In genomic region chr10:71756441-71757191, GRCh38 we compare ENCODE assay signal across 10 cellular contexts. TPM values are rescaled to one million over a fixed set of nuclear protein-coding genes. Genes with fewer than 3 reads are reported as not detected.
DNase-seq lines count a peak whose midpoint lies in the region; ATAC-seq, FAIRE-seq and TF ChIP-seq lines count a peak whose summit lies in the region.
"Had no signal": no experiment of that assay in that cellular context is flagged by ENCODE, and none has a peak within 500 bp of the region (broad histone marks: within the 10 kb centered on the region; RNA-seq: fewer than 3 reads in every experiment).

No MANE protein-coding gene starts in this region.

- H3K4me3 ChIP-seq in AG09309 (ENCODE audit: control insufficient read depth, low read depth, low read length), result no peak overlapping the region

- peak in 1 of 2 donors; percentile 50 for ATAC-seq in natural killer cell treated with Interleukin-12 subunit alpha and Interleukin-12 subunit beta and Interleukin-15 and Interleukin-18, amount 100 ng/mL, for 72 hours
- ATAC-seq in GM18502 (IDR thresholded peaks at IDR 0.05; ENCODE audit: poor library complexity, unreplicated experiment) (no peak), left colon (no peak)

- H3K4me3 Mint-ChIP-seq in natural killer cell treated with Interleukin-12 subunit alpha and Interleukin-12 subunit beta and Interleukin-15 and Interleukin-18, amount 100 ng/mL, for 72 hours, result peak overlapping the region; percentile 55

- intact Hi-C loops in posterior vena cava (cut with DNase I) (no loop called here), left colon (cut with DNase I, micrococcal nuclease) (no loop called here)

- TF ChIP-seq POLR2A in GM12891 (IDR thresholded peaks at IDR 0.05; ENCODE audit: low read depth, low read length), result no peak

- no peaks in the 10 kb centered on the region for H3K36me3 Mint-ChIP-seq in natural killer cell treated with Interleukin-12 subunit alpha and Interleukin-12 subunit beta and Interleukin-15 and Interleukin-18, amount 100 ng/mL, for 72 hours

- peak; percentile 55 for FAIRE-seq in GM12891 (lab: Jason Lieb, UNC)

- H3K27me3 Mint-ChIP-seq in natural killer cell treated with Interleukin-12 subunit alpha and Interleukin-12 subunit beta and Interleukin-15 and Interleukin-18, amount 100 ng/mL, for 72 hours, result no peaks in the 10 kb centered on the region

- peaks cover 48 to 52% of the 10 kb centered on the region in 2 donors for H3K4me1 Mint-ChIP-seq in natural killer cell treated with Interleukin-12 subunit alpha and Interleukin-12 subunit beta and Interleukin-15 and Interleukin-18, amount 100 ng/mL, for 72 hours (ENCODE audit: low read depth in 2 of 2)

- H3K9me3 Mint-ChIP-seq in natural killer cell treated with Interleukin-12 subunit alpha and Interleukin-12 subunit beta and Interleukin-15 and Interleukin-18, amount 100 ng/mL, for 72 hours, result no peaks in the 10 kb centered on the region

- peak overlapping the region; percentile 88 for H3K27ac ChIP-seq in angular gyrus (ENCODE audit: low read depth, low read length)

- no peak for TF ChIP-seq CTCF in AG09309 (IDR thresholded peaks at IDR 0.05; ENCODE audit: control insufficient read depth, insufficient read depth, low read depth, low read length, missing control alignments)

- DNase-seq in AG09309 (ENCODE audit: low read depth) (peak; percentile 49), GM12891 (ENCODE audit: insufficient read length, low spot score) (no peak), NCI-H2196 treated with DMSO at 0.1 percent for 48 hours (lab: John Stamatoyannopoulos, UW; ENCODE audit: unreplicated experiment) (no peak), posterior vena cava (ENCODE audit: low spot score) (no peak), left colon (no peak)
- DNase-seq in natural killer cell treated with Interleukin-12 subunit alpha and Interleukin-12 subunit beta and Interleukin-15 and Interleukin-18, amount 100 ng/mL, for 72 hours (ENCODE audit: low spot score), result no peak
- DNase-seq: activated CD4-positive, alpha-beta T cell treated with anti-CD3 and anti-CD28 coated beads, Interleukin-2, amount 50 U/mL, for 48 hours; stimulated activated CD4-positive, alpha-beta T cell treated with anti-CD3 and anti-CD28 coated beads, Interleukin-2, amount 100 ng/mL, for 48 hours had no signal

- H3K27ac Mint-ChIP-seq in natural killer cell treated with Interleukin-12 subunit alpha and Interleukin-12 subunit beta and Interleukin-15 and Interleukin-18, amount 100 ng/mL, for 72 hours, result peak overlapping the region; percentile 40 to 55

TF ChIP-seq in GM12891, 5 proteins besides CTCF, POLR2A, EP300 and RAD21:
- no peak for TF ChIP-seq SPI1 (IDR thresholded peaks at IDR 0.05; ENCODE audit: low read depth, low read length)
- TF ChIP-seq POU2F2 (IDR thresholded peaks at IDR 0.05; ENCODE audit: low read depth, low read length), result no peak
- TF ChIP-seq PAX5 (IDR thresholded peaks at IDR 0.05; ENCODE audit: insufficient read depth, low read length, severe bottlenecking), result no peak
- no peak for TF ChIP-seq POLR2AphosphoS5 (IDR thresholded peaks at IDR 0.05; ENCODE audit: low read depth, low read length)
- TF ChIP-seq TAF1 (IDR thresholded peaks at IDR 0.05; ENCODE audit: low read depth, low read length), result no peak
TF ChIP-seq in GM12891: peak in this region for 0.

RNA-seq across cellular contexts. Expression of gene VSIR, which starts 16.7 kb away (rescaled TPM):
- 3.8 TPM for polyA plus RNA-seq in GM12891 (2012; ENCODE audit: low read depth, missing spikeins)
- total RNA-seq in natural killer cell treated with Interleukin-12 subunit alpha and Interleukin-12 subunit beta and Interleukin-15 and Interleukin-18, amount 100 ng/mL, for 72 hours, result 10 to 100 TPM; 18.8 to 19.7 TPM
- total RNA-seq in posterior vena cava (100 to 1,000 TPM; 126 to 135 TPM), left colon (10 to 100 TPM; 50.5 to 76.7 TPM)

RNA-seq across cellular contexts. Expression of gene C10orf105, which starts 37.0 kb away (rescaled TPM):
- polyA plus RNA-seq in GM12891 (2012; ENCODE audit: low read depth, missing spikeins), result 0.04 TPM
- total RNA-seq in natural killer cell treated with Interleukin-12 subunit alpha and Interleukin-12 subunit beta and Interleukin-15 and Interleukin-18, amount 100 ng/mL, for 72 hours, result not detected
- total RNA-seq in posterior vena cava, result under 1 TPM; 0.23 to 0.24 TPM
- total RNA-seq in left colon, result under 1 TPM in 1 of 2 donors, not detected in 1; 0.08 TPM
